Comparison of ENCODE assay signal across 1 cellular context in genomic region chr2:112692496-112692911, GRCh38.
TF ChIP-seq lines count a peak whose summit lies in the region.

No MANE protein-coding gene starts in this region.

TF ChIP-seq in SK-N-SH treated with all-trans-retinoic acid at 6 μM for 48 hours, 23 proteins besides CTCF, POLR2A, EP300 and RAD21 (continued from another document):
- TF ChIP-seq TSHZ2 (CRISPR knock-in tag; IDR thresholded peaks at IDR 0.05) (no peak), GLIS3 (CRISPR knock-in tag; IDR thresholded peaks at IDR 0.05) (no peak), CREB5 (CRISPR knock-in tag; IDR thresholded peaks at IDR 0.05; ENCODE audit: low read depth) (no peak)
TF ChIP-seq in SK-N-SH treated with all-trans-retinoic acid at 6 μM for 48 hours: peak in this region for 0.
